In genomic region chr15:97929456-97930229, GRCh38 we compare ENCODE assay signal across 20 cellular contexts.
"Had no signal": no experiment of that assay in that cellular context is flagged by ENCODE, and none has a peak within 500 bp of the region (broad histone marks: within the 10 kb centered on the region; RNA-seq: fewer than 3 reads in every experiment).

No MANE protein-coding gene starts in this region.

- H3K27ac ChIP-seq: lower lobe of right lung, parathyroid adenoma, tibial artery had no signal

- H3K4me3 ChIP-seq: lower lobe of right lung, tibial artery had no signal

- H3K27me3 ChIP-seq: tibial artery had no signal

- DNase-seq: activated CD4-positive, alpha-beta T cell treated with anti-CD3 and anti-CD28 coated beads for 36 hours; activated CD8-positive, alpha-beta T cell treated with anti-CD3 and anti-CD28 coated beads for 36 hours; activated naive CD4-positive, alpha-beta T cell; activated naive CD8-positive, alpha-beta T cell treated with anti-CD3 and anti-CD28 coated beads for 36 hours; activated T-cell treated with anti-CD3 and anti-CD28 coated beads, Interleukin-2, amount 50 U/mL, for 1 hour; amygdala; caudate nucleus; effector memory CD8-positive, alpha-beta T cell; immature natural killer cell; kidney glomerular epithelial cell; lower lobe of right lung; stimulated activated CD4-positive, alpha-beta T cell treated with anti-CD3 and anti-CD28 coated beads, Interleukin-12 subunit alpha, Interleukin-12 subunit beta, amount 100 ng/mL, for 4 hours; stimulated activated CD4-positive, alpha-beta T cell treated with anti-CD3 and anti-CD28 coated beads, Interleukin-1b, Interleukin-23, amount 100 ng/mL, for 48 hours; stimulated activated CD8-positive, alpha-beta memory T cell treated with anti-CD3 and anti-CD28 coated beads, Interleukin-4, amount 100 ng/mL, for 48 hours; stimulated activated naive CD4-positive, alpha-beta T cell treated with Interleukin-2 at 50 U/mL for 16 hours; tibial artery had no signal

- H3K79me2 ChIP-seq: parathyroid adenoma had no signal

- H3K27me3 Mint-ChIP-seq: activated CD4-positive, alpha-beta T cell treated with anti-CD3 and anti-CD28 coated beads for 36 hours; activated CD8-positive, alpha-beta T cell treated with anti-CD3 and anti-CD28 coated beads for 36 hours; activated naive CD8-positive, alpha-beta T cell treated with anti-CD3 and anti-CD28 coated beads for 36 hours; effector memory CD8-positive, alpha-beta T cell had no signal

- H3K36me3 ChIP-seq: lower lobe of right lung, tibial artery had no signal

- H2AFZ ChIP-seq: parathyroid adenoma had no signal

- H3K4me1 Mint-ChIP-seq: activated CD4-positive, alpha-beta T cell treated with anti-CD3 and anti-CD28 coated beads for 36 hours; activated naive CD8-positive, alpha-beta T cell treated with anti-CD3 and anti-CD28 coated beads for 36 hours; activated T-helper 17 cell treated with anti-CD3 and anti-CD28 coated beads, Interleukin-2, amount 50 U/mL, for 72 hours; immature natural killer cell; nephron; WTC11 had no signal

- H3K4me1 ChIP-seq: lower lobe of right lung, parathyroid adenoma, tibial artery had no signal

- H3K27ac Mint-ChIP-seq: activated CD4-positive, alpha-beta T cell treated with anti-CD3 and anti-CD28 coated beads for 36 hours; activated CD8-positive, alpha-beta T cell treated with anti-CD3 and anti-CD28 coated beads for 36 hours; activated naive CD8-positive, alpha-beta T cell treated with anti-CD3 and anti-CD28 coated beads for 36 hours; activated T-helper 17 cell treated with anti-CD3 and anti-CD28 coated beads, Interleukin-2, amount 50 U/mL, for 72 hours; effector memory CD8-positive, alpha-beta T cell; immature natural killer cell; nephron; WTC11 had no signal

- ATAC-seq: activated CD4-positive, alpha-beta T cell treated with anti-CD3 and anti-CD28 coated beads for 36 hours; activated CD8-positive, alpha-beta T cell treated with anti-CD3 and anti-CD28 coated beads for 36 hours; activated T-helper 17 cell treated with anti-CD3 and anti-CD28 coated beads, Interleukin-2, amount 50 U/mL, for 72 hours; effector memory CD8-positive, alpha-beta T cell; lower lobe of right lung; WTC11 had no signal

- H3K36me3 Mint-ChIP-seq: activated naive CD8-positive, alpha-beta T cell treated with anti-CD3 and anti-CD28 coated beads for 36 hours; immature natural killer cell had no signal

- H3K9ac ChIP-seq: parathyroid adenoma had no signal

- H3K4me3 Mint-ChIP-seq: activated CD4-positive, alpha-beta T cell treated with anti-CD3 and anti-CD28 coated beads for 36 hours; activated CD8-positive, alpha-beta T cell treated with anti-CD3 and anti-CD28 coated beads for 36 hours; activated naive CD8-positive, alpha-beta T cell treated with anti-CD3 and anti-CD28 coated beads for 36 hours; activated T-helper 17 cell treated with anti-CD3 and anti-CD28 coated beads, Interleukin-2, amount 50 U/mL, for 72 hours; effector memory CD8-positive, alpha-beta T cell; immature natural killer cell; nephron; WTC11 had no signal
